In the genomic region with DNA sequence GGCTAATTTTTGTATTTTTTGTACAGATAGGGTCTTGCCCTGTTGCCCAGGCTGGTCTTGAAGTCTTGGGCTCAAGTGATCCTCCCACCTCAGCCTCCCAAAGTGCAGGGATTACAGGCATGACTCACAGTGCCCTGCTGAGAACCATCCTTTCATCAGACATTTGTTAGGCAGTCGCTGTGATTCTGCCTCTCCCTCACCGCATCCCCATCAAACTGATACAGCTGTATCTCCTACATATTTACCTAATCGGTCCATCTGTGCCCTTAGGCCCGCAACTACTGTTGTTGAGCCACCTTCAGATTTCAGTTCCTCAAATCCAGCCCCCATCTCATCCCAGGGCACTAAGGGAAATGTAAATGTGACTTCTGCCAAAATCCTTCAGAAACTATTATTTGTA, we compare ENCODE assay signal across 1 cellular context.
TF ChIP-seq lines count a peak whose summit lies in the region.

No MANE protein-coding gene starts in this region.

TF ChIP-seq in IMR-90, 13 proteins besides CTCF, POLR2A, EP300 and RAD21:
- no peak for TF ChIP-seq MXI1 (IDR thresholded peaks at IDR 0.05; ENCODE audit: borderline replicate concordance, low read depth, low read length)
- TF ChIP-seq FOS (IDR thresholded peaks at IDR 0.05; ENCODE audit: low read depth, low read length): no peak
- TF ChIP-seq, protein P1, sequence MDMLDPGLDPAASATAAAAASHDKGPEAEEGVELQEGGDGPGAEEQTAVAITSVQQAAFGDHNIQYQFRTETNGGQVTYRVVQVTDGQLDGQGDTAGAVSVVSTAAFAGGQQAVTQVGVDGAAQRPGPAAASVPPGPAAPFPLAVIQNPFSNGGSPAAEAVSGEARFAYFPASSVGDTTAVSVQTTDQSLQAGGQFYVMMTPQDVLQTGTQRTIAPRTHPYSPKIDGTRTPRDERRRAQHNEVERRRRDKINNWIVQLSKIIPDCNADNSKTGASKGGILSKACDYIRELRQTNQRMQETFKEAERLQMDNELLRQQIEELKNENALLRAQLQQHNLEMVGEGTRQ (IDR thresholded peaks at IDR 0.05; ENCODE audit: low read depth, low read length): no peak
- no peak for TF ChIP-seq RFX5 (IDR thresholded peaks at IDR 0.05; ENCODE audit: low read depth, low read length)
- TF ChIP-seq RCOR1 (IDR thresholded peaks at IDR 0.05; ENCODE audit: insufficient replicate concordance, low read length): no peak
- no peak for TF ChIP-seq BHLHE40 (IDR thresholded peaks at IDR 0.05; ENCODE audit: low read depth, low read length)
- no peak for TF ChIP-seq SMC3 (IDR thresholded peaks at IDR 0.05; ENCODE audit: low read depth, low read length)
- no peak for TF ChIP-seq NFE2L2 (IDR thresholded peaks at IDR 0.05; ENCODE audit: low read depth, low read length)
- TF ChIP-seq, protein P2, sequence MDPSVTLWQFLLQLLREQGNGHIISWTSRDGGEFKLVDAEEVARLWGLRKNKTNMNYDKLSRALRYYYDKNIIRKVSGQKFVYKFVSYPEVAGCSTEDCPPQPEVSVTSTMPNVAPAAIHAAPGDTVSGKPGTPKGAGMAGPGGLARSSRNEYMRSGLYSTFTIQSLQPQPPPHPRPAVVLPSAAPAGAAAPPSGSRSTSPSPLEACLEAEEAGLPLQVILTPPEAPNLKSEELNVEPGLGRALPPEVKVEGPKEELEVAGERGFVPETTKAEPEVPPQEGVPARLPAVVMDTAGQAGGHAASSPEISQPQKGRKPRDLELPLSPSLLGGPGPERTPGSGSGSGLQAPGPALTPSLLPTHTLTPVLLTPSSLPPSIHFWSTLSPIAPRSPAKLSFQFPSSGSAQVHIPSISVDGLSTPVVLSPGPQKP (IDR thresholded peaks at IDR 0.05; ENCODE audit: borderline replicate concordance, low read depth, low read length): no peak
- no peak for TF ChIP-seq CEBPB (IDR thresholded peaks at IDR 0.05; ENCODE audit: low read depth, low read length)
- no peak for TF ChIP-seq CHD1 (IDR thresholded peaks at IDR 0.05; ENCODE audit: low read depth, low read length)
- no peak for TF ChIP-seq MAZ (IDR thresholded peaks at IDR 0.05; ENCODE audit: borderline replicate concordance, low read depth, low read length)
- no peak for TF ChIP-seq MAFK (IDR thresholded peaks at IDR 0.05; ENCODE audit: low read depth, low read length)
